Comparison of ENCODE assay signal across 8 cellular contexts in the genomic region with DNA sequence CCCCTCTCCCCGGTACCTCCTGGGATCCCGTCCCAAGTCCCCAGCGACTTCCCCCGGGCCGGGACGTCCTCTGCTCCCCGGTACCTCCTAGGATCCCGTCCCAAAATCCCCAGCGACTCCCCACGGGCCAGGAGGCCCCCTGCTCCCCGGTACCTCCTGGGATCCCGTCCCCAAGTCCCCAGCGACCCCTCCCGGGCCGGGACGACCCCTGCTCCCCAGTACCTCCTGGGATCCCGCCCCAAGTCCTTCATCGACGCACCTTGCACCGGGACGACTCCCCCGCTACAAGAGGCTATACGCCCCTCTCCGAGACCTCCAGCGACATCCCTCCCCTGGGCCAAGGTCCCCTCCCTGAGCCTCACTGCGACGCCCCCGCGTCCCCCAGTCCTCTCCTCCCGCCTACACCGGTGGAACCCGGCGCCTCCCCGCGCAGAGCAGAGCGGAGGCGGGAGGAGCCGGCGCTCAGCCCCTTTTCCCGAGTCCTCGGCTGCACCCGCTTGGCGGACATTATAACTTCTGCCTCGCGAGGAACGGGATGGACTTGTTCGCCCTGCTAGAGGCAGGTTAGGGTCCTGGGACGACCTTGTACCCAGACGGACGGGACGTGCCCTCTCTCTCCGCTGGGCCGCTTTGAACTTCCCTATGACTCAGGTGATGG. TPM values are rescaled to one million over a fixed set of nuclear protein-coding genes. Genes with fewer than 3 reads are reported as not detected.
DNase-seq lines count a peak whose midpoint lies in the region; ATAC-seq and TF ChIP-seq lines count a peak whose summit lies in the region.

No MANE protein-coding gene starts in this region.

- intact Hi-C loops in activated CD4-positive, alpha-beta T cell treated with anti-CD3 and anti-CD28 coated beads for 36 hours (cut with DNase I, micrococcal nuclease), result loop anchor here in 1 of 2 experiments (1.0 to 5.0 kb wide), 5 partner anchors 116 to 1156 kb away; a partner anchor contains a TSS
- intact Hi-C loops in heart left ventricle (cut with DNase I), result loop anchor here in 6 of 10 donors (5.0 to 10.0 kb wide), 3 partner anchors 74 to 171 kb away; no protein-coding TSS in a partner anchor
- intact Hi-C loops in prostate gland (cut with DNase I), result loop anchor here (5.0 to 10.0 kb wide), 2 partner anchors 79 to 171 kb away; no protein-coding TSS in a partner anchor

- H3K4me1 Mint-ChIP-seq in activated CD4-positive, alpha-beta T cell treated with anti-CD3 and anti-CD28 coated beads for 36 hours, result peaks cover 15% of the 10 kb centered on the region
- H3K4me1 Mint-ChIP-seq in activated naive CD4-positive, alpha-beta T cell treated with anti-CD3 and anti-CD28 coated beads, Interleukin-2, amount 10 ng/mL, durations not matched to agents 7 days and 5 days, result peaks cover 20% of the 10 kb centered on the region

- 5 to 20% (median 8%) methylated on average over 36 to 53 of the region's 53 CpGs for WGBS in heart left ventricle, 4 donors
- WGBS in prostate gland, result 3% methylated on average over 53 of the region's 53 CpGs

- H3K4me1 ChIP-seq in heart left ventricle (peaks cover 0 to 67% (median 24%) of the 10 kb centered on the region in 12 donors), prostate gland (replicated peaks) (peaks cover 7% of the 10 kb centered on the region)

- POLR2A ChIA-PET in activated CD4-positive, alpha-beta T cell treated with anti-CD3 and anti-CD28 coated beads for 36 hours (lab: Charles Lee), result no interaction called here

- peaks cover 53% of the 10 kb centered on the region for H3K27me3 Mint-ChIP-seq in activated CD4-positive, alpha-beta T cell treated with anti-CD3 and anti-CD28 coated beads for 36 hours
- H3K27me3 Mint-ChIP-seq in activated naive CD4-positive, alpha-beta T cell treated with anti-CD3 and anti-CD28 coated beads, Interleukin-2, amount 10 ng/mL, durations not matched to agents 7 days and 5 days, result peaks cover 89% of the 10 kb centered on the region

- no peaks in the 10 kb centered on the region for H3K9me3 ChIP-seq in heart left ventricle
- no peaks in the 10 kb centered on the region for H3K9me3 ChIP-seq in prostate gland

- peak overlapping the region in 11 of 12 donors; percentile 16 to 86 (median 52) for H3K27ac ChIP-seq in heart left ventricle
- H3K27ac ChIP-seq in prostate gland, result peak overlapping the region; percentile 77 to 80

- H3K27me3 ChIP-seq in heart left ventricle (peaks cover 0 to 46% (median 0%) of the 10 kb centered on the region in 9 donors), prostate gland (replicated peaks; ENCODE audit: insufficient read depth) (no peaks in the 10 kb centered on the region)

- ATAC-seq in activated CD4-positive, alpha-beta T cell treated with anti-CD3 and anti-CD28 coated beads for 36 hours, result no peak
- ATAC-seq in heart left ventricle (peak; percentile 27 to 72 (median 56)), GM21447 (IDR thresholded peaks at IDR 0.05; ENCODE audit: unreplicated experiment) (no peak), HG03460 (IDR thresholded peaks at IDR 0.05; ENCODE audit: unreplicated experiment) (no peak)

- peak overlapping the region; percentile 28 for H3K4me3 Mint-ChIP-seq in activated CD4-positive, alpha-beta T cell treated with anti-CD3 and anti-CD28 coated beads for 36 hours
- H3K4me3 Mint-ChIP-seq in activated naive CD4-positive, alpha-beta T cell treated with anti-CD3 and anti-CD28 coated beads, Interleukin-2, amount 10 ng/mL, durations not matched to agents 7 days and 5 days, result peak overlapping the region; percentile 54

- peak; percentile 39 for DNase-seq in activated CD4-positive, alpha-beta T cell treated with anti-CD3 and anti-CD28 coated beads for 36 hours
- no peak for DNase-seq in activated CD4-positive, alpha-beta T cell treated with anti-CD3 and anti-CD28 coated beads, Interleukin-2, amount 50 U/mL, for 1 hour
- DNase-seq in activated naive CD4-positive, alpha-beta T cell treated with anti-CD3 and anti-CD28 coated beads, Interleukin-2, amount 10 ng/mL, durations not matched to agents 7 days and 5 days, result peak; percentile 28
- peak; percentile 43 to 80 (median 70) for DNase-seq in heart left ventricle
- DNase-seq in prostate gland (ENCODE audit: low spot score), result peak; percentile 50
- DNase-seq in Kasumi-1 (lab: John Stamatoyannopoulos, UW), result no peak

- H3K9me3 Mint-ChIP-seq in activated CD4-positive, alpha-beta T cell treated with anti-CD3 and anti-CD28 coated beads for 36 hours (ENCODE audit: low read depth), result no peaks in the 10 kb centered on the region
- H3K9me3 Mint-ChIP-seq in activated naive CD4-positive, alpha-beta T cell treated with anti-CD3 and anti-CD28 coated beads, Interleukin-2, amount 10 ng/mL, durations not matched to agents 7 days and 5 days, result no peaks in the 10 kb centered on the region

- CTCF ChIA-PET in activated CD4-positive, alpha-beta T cell treated with anti-CD3 and anti-CD28 coated beads for 36 hours (lab: Charles Lee), result no interaction called here
- CTCF ChIA-PET in activated naive CD4-positive, alpha-beta T cell treated with anti-CD3 and anti-CD28 coated beads, Interleukin-2, amount 10 ng/mL, durations not matched to agents 7 days and 5 days (lab: Charles Lee), result no interaction called here

- no peak for TF ChIP-seq POLR2A in heart left ventricle (IDR thresholded peaks at IDR 0.05)
- no peak for TF ChIP-seq POLR2A in prostate gland (IDR thresholded peaks at IDR 0.05)

- no peaks in the 10 kb centered on the region for H3K36me3 Mint-ChIP-seq in activated CD4-positive, alpha-beta T cell treated with anti-CD3 and anti-CD28 coated beads for 36 hours (ENCODE audit: low read depth)
- peaks cover 4% of the 10 kb centered on the region for H3K36me3 Mint-ChIP-seq in activated naive CD4-positive, alpha-beta T cell treated with anti-CD3 and anti-CD28 coated beads, Interleukin-2, amount 10 ng/mL, durations not matched to agents 7 days and 5 days

- TF ChIP-seq CTCF in heart left ventricle (IDR thresholded peaks at IDR 0.05) (peak in 2 of 12 donors; percentile 2 to 4), prostate gland (IDR thresholded peaks at IDR 0.05) (peak in 1 of 4 experiments; percentile 28)

- H3K4me3 ChIP-seq in heart left ventricle (peak overlapping the region; percentile 65 to 98 (median 76)), prostate gland (peak overlapping the region; percentile 75 to 80)

- H3K36me3 ChIP-seq in heart left ventricle (no peaks in the 10 kb centered on the region), prostate gland (no peaks in the 10 kb centered on the region)

- H3K27ac Mint-ChIP-seq in activated CD4-positive, alpha-beta T cell treated with anti-CD3 and anti-CD28 coated beads for 36 hours, result no peak overlapping the region
- H3K27ac Mint-ChIP-seq in activated naive CD4-positive, alpha-beta T cell treated with anti-CD3 and anti-CD28 coated beads, Interleukin-2, amount 10 ng/mL, durations not matched to agents 7 days and 5 days, result no peak overlapping the region

RNA-seq across cellular contexts. Expression of a gene that starts 0.9 kb away (rescaled TPM):
- total RNA-seq in activated CD4-positive, alpha-beta T cell treated with anti-CD3 and anti-CD28 coated beads for 36 hours, result under 1 TPM; 0.11 to 0.30 TPM
- 10 to 100 TPM; 30.5 to 67.8 (median 46.6) TPM for total RNA-seq in heart left ventricle
- polyA plus RNA-seq in heart left ventricle, result 10 to 100 TPM; 24.3 to 25.2 TPM
- total RNA-seq in prostate gland, result 10 to 100 TPM; 19.3 to 49.0 TPM

RNA-seq across cellular contexts. Expression of a gene that starts 12.1 kb away (rescaled TPM):
- total RNA-seq in activated CD4-positive, alpha-beta T cell treated with anti-CD3 and anti-CD28 coated beads for 36 hours, result not detected
- under 1 TPM in 1 of 9 donors, not detected in 8; 0.40 TPM for total RNA-seq in heart left ventricle
- not detected for polyA plus RNA-seq in heart left ventricle
- 1 to 10 TPM in 1 of 2 donors, under 1 TPM in 1; 0.36 to 1.4 TPM for total RNA-seq in prostate gland

Comparison
In these comparisons a context has a peak if more than half of its experiments do, and no peak if none do; other contexts are left out.
1. DNase-seq: peak in activated CD4-positive, alpha-beta T cell treated with anti-CD3 and anti-CD28 coated beads for 36 hours (single experiment), activated naive CD4-positive, alpha-beta T cell treated with anti-CD3 and anti-CD28 coated beads, Interleukin-2, amount 10 ng/mL, durations not matched to agents 7 days and 5 days (single experiment), heart left ventricle (5 of 5) and prostate gland (single experiment); none in activated CD4-positive, alpha-beta T cell treated with anti-CD3 and anti-CD28 coated beads, Interleukin-2, amount 50 U/mL, for 1 hour (single experiment) and Kasumi-1 (0 of 2).
2. ATAC-seq: peak in heart left ventricle (4 of 4); none in activated CD4-positive, alpha-beta T cell treated with anti-CD3 and anti-CD28 coated beads for 36 hours (single experiment), GM21447 (single experiment) and HG03460 (single experiment).
3. RNA of a gene that starts 0.9 kb away (total RNA-seq): 19.3 to 49.0 TPM in prostate gland and 30.5 to 67.8 TPM in heart left ventricle; 0.11 to 0.30 TPM in activated CD4-positive, alpha-beta T cell treated with anti-CD3 and anti-CD28 coated beads for 36 hours; every median in the first group is over 10 times any median in the second.